ENCODE assay signal across 8 cellular contexts in genomic region chr11:122628691-122629555, GRCh38. TPM values are rescaled to one million over a fixed set of nuclear protein-coding genes. Genes with fewer than 3 reads are reported as not detected.
DNase-seq lines count a peak whose midpoint lies in the region; ATAC-seq lines count a peak whose summit lies in the region.

No MANE protein-coding gene starts in this region.

- H3K27me3 Mint-ChIP-seq in activated CD8-positive, alpha-beta T cell treated with anti-CD3 and anti-CD28 coated beads, Interleukin-2, amount 10 ng/mL, durations not matched to agents 7 days and 5 days (ENCODE audit: low read depth), result peaks cover 2% of the 10 kb centered on the region

- peak; percentile 60 for DNase-seq in DMS53 (lab: John Stamatoyannopoulos, UW)
- DNase-seq in NCI-H526 treated with DMSO at 0.1 percent for 48 hours (lab: John Stamatoyannopoulos, UW), result peak; percentile 79
- DNase-seq in activated CD8-positive, alpha-beta T cell treated with anti-CD3 and anti-CD28 coated beads, Interleukin-2, amount 10 ng/mL, durations not matched to agents 7 days and 5 days, result peak; percentile 81
- peak; percentile 53 for DNase-seq in effector CD8-positive, alpha-beta T cell (lab: John Stamatoyannopoulos, UW)
- peak; percentile 87 for DNase-seq in mesendoderm
- peak; percentile 45 to 60 for DNase-seq in stimulated activated CD8-positive, alpha-beta memory T cell treated with anti-CD3 and anti-CD28 coated beads, Interleukin-2, amount 100 ng/mL, for 48 hours (ENCODE audit: low read depth in 2 of 2)

- H3K23ac ChIP-seq in mesendoderm (ENCODE audit: low read length), result no peak overlapping the region

- H2BK15ac ChIP-seq in mesendoderm (replicated peaks; ENCODE audit: low read depth), result no peak overlapping the region

- H2AK5ac ChIP-seq in mesendoderm (ENCODE audit: low read length), result no peak overlapping the region

- H3K27ac ChIP-seq in mesendoderm (ENCODE audit: low read depth, low read length), result no peak overlapping the region

- WGBS in mesendoderm (ENCODE audit: extremely low coverage, insufficient coverage, low lambda C conversion rate), result no CpG with 5 or more reads among the region's 11 CpGs

- H3K4me3 Mint-ChIP-seq in activated CD8-positive, alpha-beta T cell treated with anti-CD3 and anti-CD28 coated beads, Interleukin-2, amount 10 ng/mL, durations not matched to agents 7 days and 5 days, result no peak overlapping the region

- H4K8ac ChIP-seq in mesendoderm (ENCODE audit: low read depth, low read length), result no peak overlapping the region

- H4K5ac ChIP-seq in mesendoderm (ENCODE audit: low read length), result no peak overlapping the region

- H3K9ac ChIP-seq in mesendoderm (ENCODE audit: low read length), result no peak overlapping the region

- H2BK120ac ChIP-seq in mesendoderm (ENCODE audit: low read depth, low read length), result no peak overlapping the region

- ATAC-seq in HG02885 (IDR thresholded peaks at IDR 0.05; ENCODE audit: poor library complexity, unreplicated experiment) (peak; percentile 71), HG03378 (IDR thresholded peaks at IDR 0.05; ENCODE audit: unreplicated experiment) (no peak)
- peak; percentile 86 for ATAC-seq in activated CD8-positive, alpha-beta T cell treated with anti-CD3 and anti-CD28 coated beads, Interleukin-2, amount 10 ng/mL, durations not matched to agents 7 days and 5 days

- no peaks in the 10 kb centered on the region for H3K36me3 ChIP-seq in mesendoderm (ENCODE audit: control insufficient read depth, insufficient read depth, low read length)

- no peak overlapping the region for H3K56ac ChIP-seq in mesendoderm (ENCODE audit: low read length)

- no peaks in the 10 kb centered on the region for H3K79me1 ChIP-seq in mesendoderm (ENCODE audit: low read length)

- POLR2A ChIA-PET in activated CD8-positive, alpha-beta T cell treated with anti-CD3 and anti-CD28 coated beads, Interleukin-2, amount 10 ng/mL, durations not matched to agents 7 days and 5 days (lab: Charles Lee), result interaction anchor here (2.0 kb wide), 1 partner anchor 127 kb away, joined by 11 read pairs; no protein-coding TSS in a partner anchor

- no peaks in the 10 kb centered on the region for H3K27me3 ChIP-seq in mesendoderm (ENCODE audit: insufficient read depth, low read length, poor library complexity)

- H3K4me2 ChIP-seq in mesendoderm (ENCODE audit: low read length), result no peak overlapping the region

- H3K27ac Mint-ChIP-seq in activated CD8-positive, alpha-beta T cell treated with anti-CD3 and anti-CD28 coated beads, Interleukin-2, amount 10 ng/mL, durations not matched to agents 7 days and 5 days, result no peak overlapping the region

- H3K79me2 ChIP-seq in mesendoderm (ENCODE audit: control insufficient read depth, insufficient read depth, low read length), result no peaks in the 10 kb centered on the region

- no peaks in the 10 kb centered on the region for H3K4me1 ChIP-seq in mesendoderm (ENCODE audit: control insufficient read depth, low read depth, low read length)

- H2BK5ac ChIP-seq in mesendoderm (ENCODE audit: low read length), result no peak overlapping the region

- no peaks in the 10 kb centered on the region for H3K36me3 Mint-ChIP-seq in activated CD8-positive, alpha-beta T cell treated with anti-CD3 and anti-CD28 coated beads, Interleukin-2, amount 10 ng/mL, durations not matched to agents 7 days and 5 days (ENCODE audit: low read depth)

- H3K4ac ChIP-seq in mesendoderm (ENCODE audit: low read depth, low read length), result no peak overlapping the region

- H3K4me3 ChIP-seq in mesendoderm (ENCODE audit: low read length), result no peak overlapping the region

- peaks cover 33% of the 10 kb centered on the region for H3K4me1 Mint-ChIP-seq in activated CD8-positive, alpha-beta T cell treated with anti-CD3 and anti-CD28 coated beads, Interleukin-2, amount 10 ng/mL, durations not matched to agents 7 days and 5 days (ENCODE audit: low read depth)

- CTCF ChIA-PET in activated CD8-positive, alpha-beta T cell treated with anti-CD3 and anti-CD28 coated beads, Interleukin-2, amount 10 ng/mL, durations not matched to agents 7 days and 5 days (lab: Charles Lee), result interaction anchor here (0.5 to 16.4 kb wide), 55 partner anchors 9 to 394 kb away, joined by 3 to 441 read pairs (median 4); partner anchors contain the start of gene UBASH3B

- H3K18ac ChIP-seq in mesendoderm (ENCODE audit: low read length), result no peak overlapping the region

- H3K9me3 Mint-ChIP-seq in activated CD8-positive, alpha-beta T cell treated with anti-CD3 and anti-CD28 coated beads, Interleukin-2, amount 10 ng/mL, durations not matched to agents 7 days and 5 days (ENCODE audit: insufficient read depth), result no peaks in the 10 kb centered on the region

RNA-seq across cellular contexts. Expression of gene UBASH3B, which starts 26.6 kb away (rescaled TPM):
- 10 to 100 TPM; 66.6 to 75.0 TPM for total RNA-seq in activated CD8-positive, alpha-beta T cell treated with anti-CD3 and anti-CD28 coated beads, Interleukin-2, amount 10 ng/mL, durations not matched to agents 7 days and 5 days
- 8.2 TPM for polyA plus RNA-seq in mesendoderm (2013, experiment 1 of 2)
- 8.8 TPM for polyA plus RNA-seq in mesendoderm (2013, experiment 2 of 2)
